8 cellular contexts compared by ENCODE assay signal in genomic region chr4:139555073-139555704, GRCh38.
DNase-seq lines count a peak whose midpoint lies in the region; ATAC-seq, FAIRE-seq and TF ChIP-seq lines count a peak whose summit lies in the region.

No MANE protein-coding gene starts in this region.

- TF ChIP-seq CTCF in GM12875 (IDR thresholded peaks at IDR 0.05; ENCODE audit: borderline replicate concordance, insufficient read depth, low read depth, low read length) (no peak), D721Med (IDR thresholded peaks at IDR 0.05; ENCODE audit: insufficient read depth, missing control alignments) (no peak)

- peak overlapping the region; percentile 68 to 98 (median 95) for H3K27ac ChIP-seq in skin epidermis

- H3K4me3 ChIP-seq in GM12875 (ENCODE audit: low read depth, low read length) (peak overlapping the region; percentile 91), skin epidermis (peak overlapping the region; percentile 67 to 95 (median 74))

- FAIRE-seq in D721Med (lab: Jason Lieb, UNC): no peak

- peak; percentile 38 for ATAC-seq in HG03066 (IDR thresholded peaks at IDR 0.05; ENCODE audit: low read depth, unreplicated experiment)
- peak; percentile 71 to 72 for ATAC-seq in activated CD4-positive, CD25-positive, alpha-beta regulatory T cell treated with anti-CD3 and anti-CD28 coated beads, Interleukin-2, amount 50 U/mL, for 24 hours

- DNase-seq in NCI-H345 (lab: John Stamatoyannopoulos, UW) (peak; percentile 82), inferior parietal cortex (ENCODE audit: extremely low spot score) (peak; percentile 74), D721Med (ENCODE audit: insufficient read length, low spot score) (no peak)
- peak; percentile 86 for DNase-seq in central memory CD4-positive, alpha-beta T cell
